ENCODE assay signal across 15 cellular contexts in genomic region chr14:102481791-102482238, GRCh38. TPM values are rescaled to one million over a fixed set of nuclear protein-coding genes. Genes with fewer than 3 reads are reported as not detected.
DNase-seq lines count a peak whose midpoint lies in the region; ATAC-seq and TF ChIP-seq lines count a peak whose summit lies in the region.
"Had no signal": no experiment of that assay in that cellular context is flagged by ENCODE, and none has a peak within 500 bp of the region (broad histone marks: within the 10 kb centered on the region; RNA-seq: fewer than 3 reads in every experiment).

No MANE protein-coding gene starts in this region.

- H3K4me1 ChIP-seq in mammary epithelial cell (ENCODE audit: insufficient read depth, low read length): peaks cover 14% of the 10 kb centered on the region
- peaks cover 8% of the 10 kb centered on the region for H3K4me1 ChIP-seq in mucosa of descending colon (ENCODE audit: low read depth)

- in situ Hi-C loops in mammary epithelial cell (cut with MboI; ENCODE audit: low sequenced_read_pairs in 2 of 2): no loop called here

- CTCF ChIA-PET in mammary epithelial cell (lab: Charles Lee; ENCODE audit: low non-redundant PET): interaction anchor here (0.7 kb wide), 1 partner anchor 12 kb away, joined by 4 read pairs; no protein-coding TSS in a partner anchor

- no peak overlapping the region for H2AFZ ChIP-seq in mammary epithelial cell (ENCODE audit: low read depth, low read length)

- 78% methylated on average over 6 of the region's 8 CpGs for WGBS in mammary epithelial cell (ENCODE audit: low coverage, missing lambda C conversion rate)

- dilution Hi-C loops in mammary epithelial cell (cut with HindIII; ENCODE audit: low sequenced_read_pairs): no loop called here

- BruUV-seq in mammary epithelial cell (replicated peaks; lab: Mats Ljungman, UMichigan): no TSS peak

- H3K27me3 ChIP-seq in mammary epithelial cell (ENCODE audit: insufficient read depth, low read length): no peaks in the 10 kb centered on the region
- H3K27me3 ChIP-seq: esophagus muscularis mucosa, transverse colon had no signal

- H4K20me1 ChIP-seq in mammary epithelial cell (ENCODE audit: insufficient read depth, low read length): no peaks in the 10 kb centered on the region

- no peaks in the 10 kb centered on the region for H3K79me2 ChIP-seq in mammary epithelial cell (ENCODE audit: insufficient read depth, low read length)

- DNase-seq in LNCaP clone FGC (ENCODE audit: low read depth): peak; percentile 87
- peak; percentile 86 for DNase-seq in mammary epithelial cell
- peak in 2 of 3 donors; percentile 46 to 51 for DNase-seq in mucosa of descending colon
- no peak for DNase-seq in stimulated activated naive CD4-positive, alpha-beta T cell treated with Interleukin-2 at 50 U/mL for 16 hours (lab: John Stamatoyannopoulos, UW)
- no peak for DNase-seq in NCI-H2029 (lab: John Stamatoyannopoulos, UW)
- DNase-seq: activated naive CD4-positive, alpha-beta T cell; DND-41; lower lobe of right lung; NCI-H526; stimulated activated CD4-positive, alpha-beta T cell treated with anti-CD3 and anti-CD28 coated beads, Interleukin-15, amount 100 ng/mL, for 24 hours; transverse colon had no signal

- peak overlapping the region; percentile 68 for H3K27ac ChIP-seq in C4-2B
- no peak overlapping the region for H3K27ac ChIP-seq in mammary epithelial cell (ENCODE audit: insufficient read depth, low read depth, low read length)
- H3K27ac ChIP-seq: esophagus muscularis mucosa, lower lobe of right lung had no signal

- peaks cover 2% of the 10 kb centered on the region for H3K36me3 ChIP-seq in mammary epithelial cell (ENCODE audit: insufficient read depth, low read length)
- no peaks in the 10 kb centered on the region for H3K36me3 ChIP-seq in mucosa of descending colon (ENCODE audit: low read depth)
- H3K36me3 ChIP-seq: lower lobe of right lung, transverse colon had no signal

- no peaks in the 10 kb centered on the region for H3K9me3 ChIP-seq in mammary epithelial cell (replicated peaks; ENCODE audit: insufficient read depth, low read length)
- no peaks in the 10 kb centered on the region for H3K9me3 ChIP-seq in mucosa of descending colon
- H3K9me3 ChIP-seq: lower lobe of right lung, transverse colon had no signal

- ATAC-seq in mucosa of descending colon: peak; percentile 86
- no peak for ATAC-seq in GM18867 (IDR thresholded peaks at IDR 0.05; ENCODE audit: unreplicated experiment)
- no peak for ATAC-seq in HG03280 (IDR thresholded peaks at IDR 0.05; ENCODE audit: unreplicated experiment)
- ATAC-seq: lower lobe of right lung had no signal

- no peak overlapping the region for H3K9ac ChIP-seq in mammary epithelial cell (ENCODE audit: insufficient read depth, low read length)

- TF ChIP-seq CTCF in C4-2B (conservative IDR thresholded peaks at IDR 0.05) (no peak), LNCaP clone FGC (IDR thresholded peaks at IDR 0.05; ENCODE audit: control insufficient read depth, extremely low read depth, insufficient read depth) (no peak), mammary epithelial cell (conservative IDR thresholded peaks at IDR 0.05 in 1 of 2, IDR thresholded peaks at IDR 0.05 in 1 of 2; ENCODE audit: extremely low read depth in 1 of 2, insufficient read depth in 1 of 2, low read depth in 1 of 2, low read length in 2 of 2) (no peak), mucosa of descending colon (IDR thresholded peaks at IDR 0.05) (no peak)

- intact Hi-C loops in mammary epithelial cell (cut with micrococcal nuclease): no loop called here
- intact Hi-C loops in mucosa of descending colon (cut with DNase I, micrococcal nuclease): no loop called here

- no peak overlapping the region for H3K4me2 ChIP-seq in mammary epithelial cell (ENCODE audit: insufficient read depth, low read depth, low read length)

- H3K4me3 ChIP-seq in LNCaP clone FGC (ENCODE audit: low read depth, low read length): no peak overlapping the region
- H3K4me3 ChIP-seq in mammary epithelial cell (replicated peaks in 1 of 3; ENCODE audit: insufficient read depth in 1 of 3, low read depth in 2 of 3, low read length in 3 of 3): no peak overlapping the region
- no peak overlapping the region for H3K4me3 ChIP-seq in mucosa of descending colon
- H3K4me3 ChIP-seq: esophagus muscularis mucosa, lower lobe of right lung, transverse colon had no signal

RNA-seq across cellular contexts. Expression of gene ANKRD9, which starts 27.8 kb away (rescaled TPM):
- total RNA-seq in mammary epithelial cell (10 to 100 TPM; 11.8 to 24.0 TPM), mucosa of descending colon (100 to 1,000 TPM in 1 of 3 donors, 10 to 100 TPM in 2; 75.6 to 100 (median 84.7) TPM)
- polyA plus RNA-seq in mammary epithelial cell: 8.8 TPM
- polyA minus RNA-seq in mammary epithelial cell: 8.6 TPM

Comparison
In these comparisons a context has a peak if more than half of its experiments do, and no peak if none do; other contexts are left out.
1. DNase-seq: peak in LNCaP clone FGC (single experiment), mammary epithelial cell (single experiment) and mucosa of descending colon (2 of 3); none in stimulated activated naive CD4-positive, alpha-beta T cell treated with Interleukin-2 at 50 U/mL for 16 hours (single experiment) and NCI-H2029 (single experiment).